In genomic region chr18:2883137-2883671, GRCh38 we compare ENCODE assay signal across 8 cellular contexts. TPM values are rescaled to one million over a fixed set of nuclear protein-coding genes. Genes with fewer than 3 reads are reported as not detected.
DNase-seq lines count a peak whose midpoint lies in the region; ATAC-seq and TF ChIP-seq lines count a peak whose summit lies in the region.

No MANE protein-coding gene starts in this region.

- peak overlapping the region; percentile 69 to 96 (median 90) for H3K27ac Mint-ChIP-seq in immature natural killer cell

- H3K36me3 Mint-ChIP-seq in immature natural killer cell = peaks cover 4 to 13% (median 12%) of the 10 kb centered on the region in 3 donors

- H3K4me3 Mint-ChIP-seq in immature natural killer cell = peak overlapping the region; percentile 64 to 83 (median 80)

- H3K4me1 Mint-ChIP-seq in immature natural killer cell = peaks cover 42 to 43% of the 10 kb centered on the region in 2 donors

- no peak for TF ChIP-seq POLR2A in vagina (IDR thresholded peaks at IDR 0.05)
- TF ChIP-seq POLR2A in gastroesophageal sphincter (IDR thresholded peaks at IDR 0.05) = no peak

- no peak for TF ChIP-seq CTCF in heart right ventricle (IDR thresholded peaks at IDR 0.05)
- no peak for TF ChIP-seq CTCF in vagina (IDR thresholded peaks at IDR 0.05)
- no peak for TF ChIP-seq CTCF in gastroesophageal sphincter (IDR thresholded peaks at IDR 0.05)

- peaks cover 0 to 7% (median 0%) of the 10 kb centered on the region in 11 donors for H3K9me3 ChIP-seq in heart right ventricle
- no peaks in the 10 kb centered on the region for H3K9me3 ChIP-seq in vagina
- H3K9me3 ChIP-seq in gastroesophageal sphincter = no peaks in the 10 kb centered on the region

- H3K27ac ChIP-seq in heart right ventricle (peak overlapping the region in 1 of 10 donors; percentile 59), vagina (peak overlapping the region; percentile 70), gastroesophageal sphincter (peak overlapping the region in 1 of 4 donors; percentile 3)

- intact Hi-C loops in heart right ventricle (cut with DNase I) = no loop called here
- intact Hi-C loops in left ventricle myocardium superior (cut with micrococcal nuclease) = no loop called here
- intact Hi-C loops in vagina (cut with DNase I) = no loop called here

- ATAC-seq in heart right ventricle (peak in 7 of 8 donors; percentile 11 to 34 (median 27)), left ventricle myocardium superior (no peak), GM19463 (IDR thresholded peaks at IDR 0.05; ENCODE audit: unreplicated experiment) (no peak), gastroesophageal sphincter (no peak)

- H3K27me3 ChIP-seq in heart right ventricle = no peaks in the 10 kb centered on the region
- H3K27me3 ChIP-seq in vagina = no peaks in the 10 kb centered on the region
- no peaks in the 10 kb centered on the region for H3K27me3 ChIP-seq in gastroesophageal sphincter

- no peak overlapping the region for H3K4me3 ChIP-seq in heart right ventricle
- H3K4me3 ChIP-seq in vagina = no peak overlapping the region
- no peak overlapping the region for H3K4me3 ChIP-seq in gastroesophageal sphincter

- H3K4me1 ChIP-seq in heart right ventricle (peaks cover 3 to 38% (median 26%) of the 10 kb centered on the region in 9 donors), vagina (peaks cover 29% of the 10 kb centered on the region), gastroesophageal sphincter (peaks cover 0 to 7% (median 0%) of the 10 kb centered on the region in 3 donors)

- H3K36me3 ChIP-seq in heart right ventricle (peaks cover 0 to 20% (median 0%) of the 10 kb centered on the region in 9 donors), vagina (no peaks in the 10 kb centered on the region), gastroesophageal sphincter (no peaks in the 10 kb centered on the region)

- WGBS in heart right ventricle, 2 donors = 43 to 51% methylated on average over 8 of the region's 8 CpGs
- WGBS in gastroesophageal sphincter (ENCODE audit: low coverage in 1 of 2), 2 donors = 92% methylated on average over 2 of the region's 8 CpGs; no CpG with 5 or more reads in 1 of the 2 donors

- TF ChIP-seq EP300 in gastroesophageal sphincter (IDR thresholded peaks at IDR 0.05) = no peak

- peaks cover 0 to 7% (median 0%) of the 10 kb centered on the region in 6 donors for H3K9me3 Mint-ChIP-seq in immature natural killer cell

- peaks cover 2 to 3% (median 2%) of the 10 kb centered on the region in 3 donors for H3K27me3 Mint-ChIP-seq in immature natural killer cell (ENCODE audit: low read depth in 3 of 3)

- DNase-seq in heart right ventricle (no peak), left ventricle myocardium superior (no peak), immature natural killer cell (peak; percentile 42 to 56 (median 55)), vagina (ENCODE audit: extremely low spot score in 2 of 2) (peak in 1 of 2 donors; percentile 84), medulla oblongata (ENCODE audit: extremely low spot score) (no peak)
- peak; percentile 40 for DNase-seq in activated CD4-positive, CD25-positive, alpha-beta regulatory T cell treated with anti-CD3 and anti-CD28 coated beads, Interleukin-2, amount 50 U/mL, for 72 hours

RNA-seq across cellular contexts. Expression of gene EMILIN2, which starts 36.4 kb away (rescaled TPM):
- total RNA-seq in heart right ventricle = 10 to 100 TPM in 9 of 10 donors, 1 to 10 TPM in 1; 9.5 to 50.5 (median 19.6) TPM
- polyA plus RNA-seq in heart right ventricle = 10 to 100 TPM; 15.4 to 34.8 TPM
- total RNA-seq in left ventricle myocardium superior = 23.4 TPM
- polyA plus RNA-seq in immature natural killer cell = 1 to 10 TPM; 3.4 to 9.3 (median 4.4) TPM
- 26.8 TPM for total RNA-seq in vagina
- 10 to 100 TPM; 11.2 to 20.9 (median 17.0) TPM for total RNA-seq in gastroesophageal sphincter

Comparison
In these comparisons a context has a peak if more than half of its experiments do, and no peak if none do; other contexts are left out.
1. ATAC-seq: peak in heart right ventricle (7 of 8); none in left ventricle myocardium superior (single experiment), GM19463 (single experiment) and gastroesophageal sphincter (single experiment).
2. DNase-seq: peak in activated CD4-positive, CD25-positive, alpha-beta regulatory T cell treated with anti-CD3 and anti-CD28 coated beads, Interleukin-2, amount 50 U/mL, for 72 hours (single experiment) and immature natural killer cell (3 of 3); none in heart right ventricle (0 of 2), left ventricle myocardium superior (single experiment) and medulla oblongata (single experiment).